Comparison of ENCODE assay signal across 8 cellular contexts in the genomic region with DNA sequence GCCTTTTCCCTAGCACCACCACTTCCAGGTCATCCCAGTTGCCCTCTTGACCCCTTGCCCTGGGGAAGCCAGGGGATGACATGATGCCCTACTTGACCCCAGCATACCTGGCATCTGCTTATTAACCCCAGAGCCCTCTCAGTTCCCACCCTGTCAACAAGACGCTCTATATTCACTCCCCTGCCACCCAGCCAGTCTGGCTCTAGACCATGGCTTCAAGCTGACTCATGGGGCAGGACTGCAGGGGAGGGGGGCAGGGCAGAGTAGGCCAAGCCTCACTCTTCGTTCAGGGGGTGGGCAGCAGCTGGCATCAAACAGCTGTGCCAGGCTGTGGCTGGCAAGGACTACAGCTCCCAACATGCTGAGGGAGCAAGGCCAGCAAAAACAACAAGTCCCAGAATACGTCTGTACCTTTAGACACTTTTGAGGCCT.
DNase-seq lines count a peak whose midpoint lies in the region; TF ChIP-seq lines count a peak whose summit lies in the region.

No MANE protein-coding gene starts in this region.

- H3K27me3 ChIP-seq in parathyroid adenoma (ENCODE audit: control insufficient read depth, insufficient read depth, low read length), result no peaks in the 10 kb centered on the region

- H3K4me3 ChIP-seq in parathyroid adenoma (ENCODE audit: low read depth, low read length), result no peak overlapping the region

- DNase-seq in GM04504 (ENCODE audit: low read depth) (peak; percentile 15), SW480 (ENCODE audit: low spot score) (peak; percentile 37), fibroblast of peridontal ligament (ENCODE audit: extremely low read depth) (peak; percentile 27), Kasumi-1 (lab: John Stamatoyannopoulos, UW) (no peak), NCI-H1417 treated with DMSO at 0.1 percent for 48 hours (lab: John Stamatoyannopoulos, UW) (no peak), GM10248 (ENCODE audit: extremely low spot score) (no peak), NCI-H82 (lab: John Stamatoyannopoulos, UW) (no peak)

- H2AFZ ChIP-seq in parathyroid adenoma, result no peak overlapping the region

- H3K36me3 ChIP-seq in parathyroid adenoma (ENCODE audit: control insufficient read depth, insufficient read depth, low read length), result no peaks in the 10 kb centered on the region

- no peak overlapping the region for H3K27ac ChIP-seq in parathyroid adenoma

- CTCF ChIA-PET in GM10248 (lab: Yijun Ruan, JAX), result interaction anchor here (0.8 to 2.2 kb wide), 5 partner anchors 9 to 493 kb away, joined by 4 to 8 read pairs (median 5); partner anchors contain the start of gene PIGO

- TF ChIP-seq CTCF in parathyroid adenoma (IDR thresholded peaks at IDR 0.05) (no peak), GM10248 (IDR thresholded peaks at IDR 0.05; ENCODE audit: control extremely low read depth, extremely low read depth, low read depth, missing control alignments) (no peak)

- H3K4me2 ChIP-seq in parathyroid adenoma (ENCODE audit: low read length), result peak overlapping the region; percentile 95

- peaks cover 2% of the 10 kb centered on the region for H3K79me2 ChIP-seq in parathyroid adenoma

- H3K9ac ChIP-seq in parathyroid adenoma, result no peak overlapping the region

- POLR2A ChIA-PET in GM10248 (lab: Yijun Ruan, JAX), result no interaction called here

- no peaks in the 10 kb centered on the region for H3K9me3 ChIP-seq in parathyroid adenoma (ENCODE audit: control insufficient read depth, low read length)

- H3K4me1 ChIP-seq in parathyroid adenoma, result peaks cover 5% of the 10 kb centered on the region

Comparison
In these comparisons a context has a peak if more than half of its experiments do, and no peak if none do; other contexts are left out.
1. DNase-seq: peak in GM04504 (single experiment), SW480 (single experiment) and fibroblast of peridontal ligament (single experiment); none in Kasumi-1 (0 of 2), NCI-H1417 treated with DMSO at 0.1 percent for 48 hours (single experiment), GM10248 (single experiment) and NCI-H82 (single experiment).